In genomic region chr5:83095973-83096539, GRCh38 we compare ENCODE assay signal across 11 cellular contexts. TPM values are rescaled to one million over a fixed set of nuclear protein-coding genes. Genes with fewer than 3 reads are reported as not detected.
DNase-seq lines count a peak whose midpoint lies in the region; ATAC-seq and TF ChIP-seq lines count a peak whose summit lies in the region.
"Had no signal": no experiment of that assay in that cellular context is flagged by ENCODE, and none has a peak within 500 bp of the region (broad histone marks: within the 10 kb centered on the region; RNA-seq: fewer than 3 reads in every experiment).

No MANE protein-coding gene starts in this region.

- no peak for ATAC-seq in CD4-positive, alpha-beta T cell (ENCODE audit: poor library complexity)
- ATAC-seq in stimulated activated naive CD8-positive, alpha-beta T cell treated with anti-CD3 and anti-CD28 coated beads, Interleukin-15, Interleukin-2, amounts not matched to agents 100 U/mL and 50 U/mL, for 24 hours = no peak
- ATAC-seq: activated CD8-positive, alpha-beta memory T cell treated with anti-CD3 and anti-CD28 coated beads, Interleukin-2, amount 10 ng/mL, durations not matched to agents 7 days and 5 days had no signal

- H3K4me1 ChIP-seq in Caco-2 = peaks cover 29% of the 10 kb centered on the region

- H3K9me3 ChIP-seq in Caco-2 (0 out of 2 replicates have a peak, but pooled peaks cover 8% of the 10 kb centered on the region), MG63 (peaks cover 5% of the 10 kb centered on the region)
- H3K9me3 ChIP-seq in CD4-positive, alpha-beta T cell (ENCODE audit: control insufficient read depth, low read length) = peaks cover 16% of the 10 kb centered on the region

- peaks cover 8% of the 10 kb centered on the region for H3K36me3 Mint-ChIP-seq in Caco-2 (ENCODE audit: insufficient read depth, unreplicated experiment)
- H3K36me3 Mint-ChIP-seq in CD4-positive, alpha-beta T cell (ENCODE audit: low read depth) = peaks cover 38% of the 10 kb centered on the region

- no peaks in the 10 kb centered on the region for H3K27me3 Mint-ChIP-seq in Caco-2 (ENCODE audit: insufficient read depth, unreplicated experiment)
- H3K27me3 Mint-ChIP-seq in CD4-positive, alpha-beta T cell = no peaks in the 10 kb centered on the region
- H3K27me3 Mint-ChIP-seq: activated CD8-positive, alpha-beta memory T cell treated with anti-CD3 and anti-CD28 coated beads, Interleukin-2, amount 10 ng/mL, durations not matched to agents 7 days and 5 days had no signal

- CTCF ChIA-PET in Caco-2 (lab: Charles Lee) = interaction anchor here (0.6 kb wide), 1 partner anchor 454 kb away, joined by 3 read pairs; no protein-coding TSS in a partner anchor
- CTCF ChIA-PET in CD4-positive, alpha-beta T cell (lab: Charles Lee) = no interaction called here

- H3K4me1 Mint-ChIP-seq in Caco-2 (ENCODE audit: low read depth, unreplicated experiment) = peaks cover 15% of the 10 kb centered on the region
- peaks cover 26% of the 10 kb centered on the region for H3K4me1 Mint-ChIP-seq in CD4-positive, alpha-beta T cell (ENCODE audit: low read depth)

- no peaks in the 10 kb centered on the region for H3K36me3 ChIP-seq in Caco-2 (ENCODE audit: control insufficient read depth, insufficient read depth, low read length)
- no peaks in the 10 kb centered on the region for H3K36me3 ChIP-seq in MG63

- H3K27ac Mint-ChIP-seq in Caco-2 (ENCODE audit: unreplicated experiment) = no peak overlapping the region
- H3K27ac Mint-ChIP-seq in CD4-positive, alpha-beta T cell = no peak overlapping the region
- H3K27ac Mint-ChIP-seq: activated CD8-positive, alpha-beta memory T cell treated with anti-CD3 and anti-CD28 coated beads, Interleukin-2, amount 10 ng/mL, durations not matched to agents 7 days and 5 days had no signal

- H3K4me3 ChIP-seq in Caco-2 (ENCODE audit: low read depth, low read length) (no peak overlapping the region), MG63 (no peak overlapping the region), choroid plexus epithelial cell (ENCODE audit: low read depth, low read length) (no peak overlapping the region)

- H3K9me3 Mint-ChIP-seq in Caco-2 (ENCODE audit: unreplicated experiment) = peaks cover 26% of the 10 kb centered on the region
- H3K9me3 Mint-ChIP-seq in CD4-positive, alpha-beta T cell = peaks cover 9% of the 10 kb centered on the region

- TF ChIP-seq CTCF in Caco-2 (IDR thresholded peaks at IDR 0.05; ENCODE audit: insufficient read depth in 1 of 2, low read depth in 1 of 2, low read length in 1 of 2, severe bottlenecking in 1 of 2, unreplicated experiment in 1 of 2) (no peak), choroid plexus epithelial cell (conservative IDR thresholded peaks at IDR 0.05; ENCODE audit: low read depth, low read length) (no peak)
- no peak for TF ChIP-seq CTCF in CD4-positive, alpha-beta T cell (IDR thresholded peaks at IDR 0.05)

- H3K27me3 ChIP-seq in Caco-2 (replicated peaks; ENCODE audit: control insufficient read depth, insufficient read depth, low read length) = no peaks in the 10 kb centered on the region
- H3K27me3 ChIP-seq in MG63 = no peaks in the 10 kb centered on the region
- H3K27me3 ChIP-seq in CD4-positive, alpha-beta T cell (ENCODE audit: control insufficient read depth, insufficient read depth, low read length) = no peaks in the 10 kb centered on the region

- H3K27ac ChIP-seq in CD4-positive, alpha-beta T cell (ENCODE audit: low read depth, low read length) = no peak overlapping the region
- H3K27ac ChIP-seq: KMS-11 had no signal

- H3K4me3 Mint-ChIP-seq in Caco-2 (ENCODE audit: unreplicated experiment) = no peak overlapping the region
- no peak overlapping the region for H3K4me3 Mint-ChIP-seq in CD4-positive, alpha-beta T cell
- H3K4me3 Mint-ChIP-seq: activated CD8-positive, alpha-beta memory T cell treated with anti-CD3 and anti-CD28 coated beads, Interleukin-2, amount 10 ng/mL, durations not matched to agents 7 days and 5 days had no signal

- intact Hi-C loops in Caco-2 (cut with micrococcal nuclease; ENCODE audit: unreplicated experiment) = no loop called here
- intact Hi-C loops in CD4-positive, alpha-beta T cell (cut with DNase I, micrococcal nuclease) = no loop called here

- no TSS peak for BruUV-seq in Caco-2 (replicated peaks; lab: Mats Ljungman, UMichigan)

- POLR2A ChIA-PET in Caco-2 (lab: Charles Lee) = interaction anchor here (0.5 to 0.6 kb wide), 2 partner anchors 65 to 375 kb away, joined by 3 read pairs; partner anchors contain the start of gene VCAN
- POLR2A ChIA-PET in CD4-positive, alpha-beta T cell (lab: Charles Lee) = no interaction called here

- DNase-seq in Caco-2 (peak; percentile 4 to 44), MG63 (peak; percentile 89), choroid plexus epithelial cell (ENCODE audit: low read depth) (peak; percentile 61), myocyte (ENCODE audit: low read depth) (peak; percentile 97), NCI-H128 (lab: John Stamatoyannopoulos, UW; ENCODE audit: unreplicated experiment) (no peak), NCI-H1930 (lab: John Stamatoyannopoulos, UW) (no peak)
- no peak for DNase-seq in CD4-positive, alpha-beta T cell
- no peak for DNase-seq in stimulated activated naive CD8-positive, alpha-beta T cell treated with anti-CD3 and anti-CD28 coated beads, Interleukin-15, Interleukin-2, amounts not matched to agents 100 U/mL and 50 U/mL, for 24 hours
- DNase-seq: activated CD8-positive, alpha-beta memory T cell treated with anti-CD3 and anti-CD28 coated beads, Interleukin-2, amount 10 ng/mL, durations not matched to agents 7 days and 5 days; DMS 273 treated with DMSO at 0.1 percent for 48 hours had no signal

RNA-seq across cellular contexts. Expression of gene XRCC4, which starts 18.7 kb away (rescaled TPM):
- 13.0 and 13.5 TPM in 2 replicates for total RNA-seq in Caco-2 (2022)
- 17.3 and 23.5 TPM in 2 replicates for total RNA-seq in MG63 (2014; rRNA removed; shearing (Covaris generic); ENCODE audit: low replicate concordance)
- 26.5 and 27.0 TPM in 2 replicates for total RNA-seq in myocyte
- 41.4 TPM for polyA plus RNA-seq in myocyte (2012)
- total RNA-seq in CD4-positive, alpha-beta T cell = 1 to 10 TPM; 1.8 TPM

RNA-seq across cellular contexts. Expression of gene TMEM167A, which starts 18.9 kb away (rescaled TPM):
- total RNA-seq in Caco-2 (2022) = 85.0 and 97.1 TPM in 2 replicates
- total RNA-seq in MG63 (2014; rRNA removed; shearing (Covaris generic); ENCODE audit: low replicate concordance) = 137 and 147 TPM in 2 replicates
- total RNA-seq in myocyte = 64.5 and 72.7 TPM in 2 replicates
- polyA plus RNA-seq in myocyte (2012) = 67.2 TPM
- total RNA-seq in CD4-positive, alpha-beta T cell = 10 to 100 TPM; 33.8 to 37.1 TPM

Comparison
In these comparisons a context has a peak if more than half of its experiments do, and no peak if none do; other contexts are left out.
1. DNase-seq: peak in Caco-2 (2 of 2), MG63 (single experiment), choroid plexus epithelial cell (single experiment) and myocyte (single experiment); none in NCI-H128 (single experiment), CD4-positive, alpha-beta T cell (0 of 10), NCI-H1930 (0 of 2) and stimulated activated naive CD8-positive, alpha-beta T cell treated with anti-CD3 and anti-CD28 coated beads, Interleukin-15, Interleukin-2, amounts not matched to agents 100 U/mL and 50 U/mL, for 24 hours (single experiment).